ENCODE assay signal across 8 cellular contexts in the genomic region with DNA sequence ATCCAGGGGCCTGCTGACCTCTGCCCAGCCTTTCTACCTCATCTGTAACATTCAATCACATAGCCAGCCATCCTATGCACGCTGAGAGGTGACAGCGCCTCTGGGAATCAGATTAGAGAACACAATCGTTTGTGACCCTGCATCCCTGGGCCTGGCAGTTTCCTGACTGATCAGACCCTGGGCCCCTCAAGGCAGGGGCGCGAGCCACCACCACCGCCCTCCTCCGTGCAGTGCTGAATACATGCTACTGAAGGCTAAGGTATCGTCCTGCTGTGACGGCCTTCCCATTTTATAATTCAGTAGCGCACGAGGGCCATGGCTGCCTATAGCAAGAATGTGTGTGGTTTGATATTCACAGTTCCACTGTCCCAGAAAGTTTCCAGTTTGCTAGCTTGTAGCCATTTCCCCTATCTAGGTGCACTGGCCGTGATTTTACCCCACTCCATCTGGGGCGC. TPM values are rescaled to one million over a fixed set of nuclear protein-coding genes. Genes with fewer than 3 reads are reported as not detected.
DNase-seq lines count a peak whose midpoint lies in the region; ATAC-seq lines count a peak whose summit lies in the region.

No MANE protein-coding gene starts in this region.

- DNase-seq in stimulated activated CD8-positive, alpha-beta memory T cell treated with anti-CD3 and anti-CD28 coated beads, Interleukin-15, amount 100 ng/mL, for 24 hours (ENCODE audit: low read depth), result peak; percentile 3
- DNase-seq in stimulated activated CD8-positive, alpha-beta memory T cell treated with anti-CD3 and anti-CD28 coated beads, Interleukin-4, amount 100 ng/mL, for 48 hours, result no peak
- DNase-seq in activated naive CD8-positive, alpha-beta T cell treated with anti-CD3 and anti-CD28 coated beads, Interleukin-2, amount 10 ng/mL, durations not matched to agents 7 days and 5 days, result peak; percentile 54
- peak; percentile 9 for DNase-seq in inferior parietal cortex (ENCODE audit: extremely low spot score)

- H3K36me3 ChIP-seq in stomach smooth muscle (ENCODE audit: control insufficient read depth in 2 of 2, insufficient read depth in 2 of 2, low read length in 2 of 2), result peaks cover 7% of the 10 kb centered on the region in 2 donors

- H3K4me1 ChIP-seq in stomach smooth muscle (ENCODE audit: control insufficient read depth, insufficient read depth, low read length), result peaks cover 12% of the 10 kb centered on the region

- H3K27ac Mint-ChIP-seq in activated naive CD8-positive, alpha-beta T cell treated with anti-CD3 and anti-CD28 coated beads, Interleukin-2, amount 10 ng/mL, durations not matched to agents 7 days and 5 days, result peak overlapping the region; percentile 93

- H3K9me3 ChIP-seq in stomach smooth muscle (ENCODE audit: control insufficient read depth in 2 of 2, low read length in 2 of 2), result no peaks in the 10 kb centered on the region

- H3K36me3 Mint-ChIP-seq in activated naive CD8-positive, alpha-beta T cell treated with anti-CD3 and anti-CD28 coated beads, Interleukin-2, amount 10 ng/mL, durations not matched to agents 7 days and 5 days, result peaks cover 4% of the 10 kb centered on the region

- no peaks in the 10 kb centered on the region for H3K27me3 Mint-ChIP-seq in activated naive CD8-positive, alpha-beta T cell treated with anti-CD3 and anti-CD28 coated beads, Interleukin-2, amount 10 ng/mL, durations not matched to agents 7 days and 5 days

- no peak for ATAC-seq in activated naive CD8-positive, alpha-beta T cell treated with anti-CD3 and anti-CD28 coated beads, Interleukin-2, amount 10 ng/mL, durations not matched to agents 7 days and 5 days (ENCODE audit: low read depth)
- no peak for ATAC-seq in HG03139 (IDR thresholded peaks at IDR 0.05; ENCODE audit: unreplicated experiment)
- no peak for ATAC-seq in GM21576 (IDR thresholded peaks at IDR 0.05; ENCODE audit: unreplicated experiment)
- no peak for ATAC-seq in activated CD4-positive, CD25-positive, alpha-beta regulatory T cell treated with anti-CD3 and anti-CD28 coated beads, Interleukin-2, amount 50 U/mL, for 24 hours

- H3K4me1 Mint-ChIP-seq in activated naive CD8-positive, alpha-beta T cell treated with anti-CD3 and anti-CD28 coated beads, Interleukin-2, amount 10 ng/mL, durations not matched to agents 7 days and 5 days, result peaks cover 26% of the 10 kb centered on the region

- H3K27me3 ChIP-seq in stomach smooth muscle (ENCODE audit: control insufficient read depth in 1 of 2, insufficient read depth in 2 of 2, low read length in 2 of 2), result no peaks in the 10 kb centered on the region

- POLR2A ChIA-PET in activated naive CD8-positive, alpha-beta T cell treated with anti-CD3 and anti-CD28 coated beads, Interleukin-2, amount 10 ng/mL, durations not matched to agents 7 days and 5 days (lab: Charles Lee), result interaction anchor here (0.8 to 2.5 kb wide), 5 partner anchors 10 to 100 kb away, joined by 4 to 15 read pairs (median 8); partner anchors contain the start of gene GGACT

- peak overlapping the region; percentile 95 for H3K4me3 Mint-ChIP-seq in activated naive CD8-positive, alpha-beta T cell treated with anti-CD3 and anti-CD28 coated beads, Interleukin-2, amount 10 ng/mL, durations not matched to agents 7 days and 5 days

- H3K4me3 ChIP-seq in stomach smooth muscle (ENCODE audit: low read length in 2 of 2), result peak overlapping the region; percentile 71 to 88

- H3K9ac ChIP-seq in stomach smooth muscle (ENCODE audit: low read length in 2 of 2), result peak overlapping the region; percentile 47 to 58

- H3K9me3 Mint-ChIP-seq in activated naive CD8-positive, alpha-beta T cell treated with anti-CD3 and anti-CD28 coated beads, Interleukin-2, amount 10 ng/mL, durations not matched to agents 7 days and 5 days, result no peaks in the 10 kb centered on the region

- peak overlapping the region; percentile 31 for H3K27ac ChIP-seq in stomach smooth muscle (ENCODE audit: low read length)

RNA-seq across cellular contexts. Expression of gene TMTC4, which starts 1.2 kb away (rescaled TPM):
- total RNA-seq in activated naive CD8-positive, alpha-beta T cell treated with anti-CD3 and anti-CD28 coated beads, Interleukin-2, amount 10 ng/mL, durations not matched to agents 7 days and 5 days, result 10 to 100 TPM; 34.6 to 38.8 TPM
